Comparison of ENCODE assay signal across 19 cellular contexts in genomic region chr2:109197491-109198480, GRCh38.
"Had no signal": no experiment of that assay in that cellular context is flagged by ENCODE, and none has a peak within 500 bp of the region (broad histone marks: within the 10 kb centered on the region; RNA-seq: fewer than 3 reads in every experiment).

No MANE protein-coding gene starts in this region.

- H3K36me3 Mint-ChIP-seq: activated naive CD4-positive, alpha-beta T cell treated with anti-CD3 and anti-CD28 coated beads, Interleukin-2, amount 10 ng/mL, durations not matched to agents 7 days and 5 days had no signal

- ATAC-seq: activated CD4-positive, CD25-positive, alpha-beta regulatory T cell treated with anti-CD3 and anti-CD28 coated beads, Interleukin-2, amount 50 U/mL, for 24 hours; activated CD8-positive, alpha-beta T cell treated with anti-CD3 and anti-CD28 coated beads, Interleukin-2, amount 10 ng/mL, durations not matched to agents 7 days and 5 days; gastroesophageal sphincter; sciatic nerve had no signal

- H3K27me3 ChIP-seq: gastroesophageal sphincter had no signal

- H3K27ac Mint-ChIP-seq: activated CD4-positive, alpha-beta T cell treated with anti-CD3 and anti-CD28 coated beads, Interleukin-2, amount 10 ng/mL, durations not matched to agents 7 days and 5 days; activated CD8-positive, alpha-beta T cell treated with anti-CD3 and anti-CD28 coated beads, Interleukin-2, amount 10 ng/mL, durations not matched to agents 7 days and 5 days; activated naive CD4-positive, alpha-beta T cell treated with anti-CD3 and anti-CD28 coated beads, Interleukin-2, amount 10 ng/mL, durations not matched to agents 7 days and 5 days; nephron progenitor cell; T-helper 1 cell treated with Interleukin-12 subunit alpha and Interleukin-12 subunit beta and Interleukin-4 antibody, amounts not matched to agents 30 μg/mL and 1 μg/mL, for 36 hours had no signal

- H3K4me1 Mint-ChIP-seq: activated CD4-positive, alpha-beta T cell treated with anti-CD3 and anti-CD28 coated beads, Interleukin-2, amount 10 ng/mL, durations not matched to agents 7 days and 5 days; activated naive CD4-positive, alpha-beta T cell treated with anti-CD3 and anti-CD28 coated beads, Interleukin-2, amount 10 ng/mL, durations not matched to agents 7 days and 5 days had no signal

- H3K9me3 Mint-ChIP-seq: activated CD4-positive, alpha-beta T cell treated with anti-CD3 and anti-CD28 coated beads, Interleukin-2, amount 10 ng/mL, durations not matched to agents 7 days and 5 days; activated naive CD4-positive, alpha-beta T cell treated with anti-CD3 and anti-CD28 coated beads, Interleukin-2, amount 10 ng/mL, durations not matched to agents 7 days and 5 days; nephron progenitor cell; T-helper 1 cell treated with Interleukin-12 subunit alpha and Interleukin-12 subunit beta and Interleukin-4 antibody, amounts not matched to agents 30 μg/mL and 1 μg/mL, for 36 hours had no signal

- H3K27ac ChIP-seq: epithelial cell of prostate, gastroesophageal sphincter had no signal

- H3K4me3 ChIP-seq: gastroesophageal sphincter had no signal

- H3K4me3 Mint-ChIP-seq: activated CD4-positive, alpha-beta T cell treated with anti-CD3 and anti-CD28 coated beads, Interleukin-2, amount 10 ng/mL, durations not matched to agents 7 days and 5 days; activated CD8-positive, alpha-beta T cell treated with anti-CD3 and anti-CD28 coated beads, Interleukin-2, amount 10 ng/mL, durations not matched to agents 7 days and 5 days; activated naive CD4-positive, alpha-beta T cell treated with anti-CD3 and anti-CD28 coated beads, Interleukin-2, amount 10 ng/mL, durations not matched to agents 7 days and 5 days; nephron progenitor cell; T-helper 1 cell treated with Interleukin-12 subunit alpha and Interleukin-12 subunit beta and Interleukin-4 antibody, amounts not matched to agents 30 μg/mL and 1 μg/mL, for 36 hours had no signal

- H3K9me3 ChIP-seq: gastroesophageal sphincter had no signal

- H3K36me3 ChIP-seq: gastroesophageal sphincter had no signal

- DNase-seq: activated CD4-positive, alpha-beta T cell treated with anti-CD3 and anti-CD28 coated beads, Interleukin-2, amount 10 ng/mL, durations not matched to agents 7 days and 5 days; activated CD8-positive, alpha-beta memory T cell treated with anti-CD3 and anti-CD28 coated beads, Interleukin-2, amount 50 U/mL, for 4 hours; activated CD8-positive, alpha-beta T cell treated with anti-CD3 and anti-CD28 coated beads, Interleukin-2, amount 10 ng/mL, durations not matched to agents 7 days and 5 days; activated effector memory CD4-positive, alpha-beta T cell treated with Interleukin-2 at 50 U/mL for 16 hours; activated naive CD4-positive, alpha-beta T cell treated with anti-CD3 and anti-CD28 coated beads, Interleukin-2, amount 10 ng/mL, durations not matched to agents 7 days and 5 days; amygdala; cerebellar nuclear complex; cortex of kidney; hypothalamus; nephron progenitor cell; occipital lobe; small intestine; stimulated activated CD8-positive, alpha-beta memory T cell treated with anti-CD3 and anti-CD28 coated beads, Interleukin-4, amount 100 ng/mL, for 48 hours; stimulated activated naive CD4-positive, alpha-beta T cell had no signal
